In the genomic region with DNA sequence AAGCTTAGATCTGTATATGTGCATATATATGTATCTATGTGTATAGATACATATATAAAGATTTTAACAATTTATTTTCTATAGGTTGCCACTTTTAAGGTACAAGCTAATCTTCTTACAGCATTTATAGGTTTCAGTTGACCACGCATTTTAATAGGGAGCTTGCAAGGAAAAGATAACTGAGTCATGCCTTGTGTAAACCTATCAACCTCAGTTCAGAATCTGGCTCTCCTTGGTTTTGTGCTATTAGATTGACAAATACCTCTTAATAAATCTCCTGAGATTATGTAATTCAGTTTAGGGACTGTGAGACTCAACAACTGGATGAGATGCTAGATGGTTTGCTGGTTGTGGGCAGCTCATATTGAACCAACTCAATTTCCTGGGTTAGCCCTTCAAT, we compare ENCODE assay signal across 32 cellular contexts.
"Had no signal": no experiment of that assay in that cellular context is flagged by ENCODE, and none has a peak within 500 bp of the region (broad histone marks: within the 10 kb centered on the region; RNA-seq: fewer than 3 reads in every experiment).

No MANE protein-coding gene starts in this region.

- H3K36me3 ChIP-seq: brain microvascular endothelial cell had no signal

- H3K27ac ChIP-seq: brain microvascular endothelial cell, VCaP had no signal

- ATAC-seq: activated CD8-positive, alpha-beta memory T cell treated with anti-CD3 and anti-CD28 coated beads, Interleukin-2, amount 10 ng/mL, durations not matched to agents 7 days and 5 days; activated naive CD8-positive, alpha-beta T cell treated with anti-CD3 and anti-CD28 coated beads, Interleukin-2, amount 50 U/mL, for 24 hours; SK-N-SH treated with all-trans-retinoic acid at 6 μM for 48 hours; T-cell; T-helper 17 cell had no signal

- H3K27me3 ChIP-seq: brain microvascular endothelial cell had no signal

- DNase-seq: activated B cell treated with CpG ODN at 0.5 μM for 24 hours; activated CD4-positive, alpha-beta memory T cell treated with anti-CD3 and anti-CD28 coated beads for 36 hours; activated CD4-positive, alpha-beta T cell treated with anti-CD3 and anti-CD28 coated beads for 4 hours; activated CD4-positive, alpha-beta T cell treated with anti-CD3 and anti-CD28 coated beads, Interleukin-2, amount 50 U/mL, for 1 hour; activated CD4-positive, CD25-positive, alpha-beta regulatory T cell treated with anti-CD3 and anti-CD28 coated beads, Interleukin-2, amount 50 U/mL, for 72 hours; activated CD8-positive, alpha-beta memory T cell treated with anti-CD3 and anti-CD28 coated beads for 24 hours; activated CD8-positive, alpha-beta memory T cell treated with anti-CD3 and anti-CD28 coated beads, Interleukin-2, amount 10 ng/mL, durations not matched to agents 7 days and 5 days; activated CD8-positive, alpha-beta memory T cell treated with anti-CD3 and anti-CD28 coated beads, Interleukin-2, amount 50 U/mL, for 48 hours; activated effector memory CD4-positive, alpha-beta T cell treated with Interleukin-2 at 50 U/mL for 16 hours; activated naive CD4-positive, alpha-beta T cell treated with anti-CD3 and anti-CD28 coated beads, Interleukin-2, amount 10 ng/mL, durations not matched to agents 7 days and 5 days; activated naive CD8-positive, alpha-beta T cell treated with anti-CD3 and anti-CD28 coated beads, Interleukin-2, amount 50 U/mL, for 24 hours; activated T-cell treated with anti-CD3 and anti-CD28 coated beads, Interleukin-2, amount 50 U/mL, for 48 hours; amniotic stem cell; aorta; brain microvascular endothelial cell; Kasumi-1; KBM-7; MM.1S; MV-4-11; NCI-H1092; NCI-H1436 treated with DMSO at 0.1 percent for 48 hours; NCI-H1694 treated with DMSO at 0.1 percent for 48 hours; NCI-H2029; NCI-H510A; NCI-H526; NCI-H748 treated with DMSO at 0.1 percent for 48 hours; NK-92 treated with Interleukin-12 subunit alpha and Interleukin-12 subunit beta, amount 100 ng/mL, for 24 hours; SHP77 treated with DMSO at 0.1 percent for 48 hours; T-cell; T-helper 17 cell had no signal
